Comparison of ENCODE assay signal across 8 cellular contexts in genomic region chr11:122756417-122756816, GRCh38.
DNase-seq lines count a peak whose midpoint lies in the region; ATAC-seq and TF ChIP-seq lines count a peak whose summit lies in the region.

No MANE protein-coding gene starts in this region.

- TF ChIP-seq CTCF in GM12875 (IDR thresholded peaks at IDR 0.05; ENCODE audit: borderline replicate concordance, insufficient read depth, low read depth, low read length) (peak; percentile 65), foreskin fibroblast (IDR thresholded peaks at IDR 0.05; ENCODE audit: low read depth, low read length) (peak; percentile 12), upper lobe of right lung (IDR thresholded peaks at IDR 0.05) (peak; percentile 38)

- ATAC-seq in HG02588 (IDR thresholded peaks at IDR 0.05; ENCODE audit: unreplicated experiment) (peak; percentile 54), upper lobe of right lung (peak; percentile 94), HG02763 (IDR thresholded peaks at IDR 0.05; ENCODE audit: unreplicated experiment) (no peak), HG03196 (IDR thresholded peaks at IDR 0.05; ENCODE audit: unreplicated experiment) (no peak)

- H3K27me3 ChIP-seq in upper lobe of right lung: no peaks in the 10 kb centered on the region

- H3K4me3 ChIP-seq in GM12875 (ENCODE audit: low read depth, low read length) (no peak overlapping the region), foreskin fibroblast (ENCODE audit: low read depth in 1 of 2, low read length in 2 of 2) (no peak overlapping the region), upper lobe of right lung (no peak overlapping the region)

- DNase-seq in SKM-1 treated with dmso at 0.1 percent for 144 hours (lab: John Stamatoyannopoulos, UW; ENCODE audit: unreplicated experiment) (peak; percentile 97), foreskin fibroblast (no peak), upper lobe of right lung (peak; percentile 75), NCI-H187 (lab: John Stamatoyannopoulos, UW) (no peak)

- intact Hi-C loops in upper lobe of right lung (cut with DNase I): no loop called here

- H3K4me1 ChIP-seq in upper lobe of right lung: peaks cover 17% of the 10 kb centered on the region

- H3K36me3 ChIP-seq in upper lobe of right lung: no peaks in the 10 kb centered on the region

- H3K27ac ChIP-seq in upper lobe of right lung: no peak overlapping the region

- no peaks in the 10 kb centered on the region for H3K9me3 ChIP-seq in upper lobe of right lung

Comparison
In these comparisons a context has a peak if more than half of its experiments do, and no peak if none do; other contexts are left out.
1. CTCF ChIP-seq: peak in every context shown above with its lines; median percentile 65 in GM12875; 38 in upper lobe of right lung; 12 in foreskin fibroblast.
2. ATAC-seq: peak in HG02588 (single experiment) and upper lobe of right lung (single experiment); none in HG02763 (single experiment) and HG03196 (single experiment).
3. DNase-seq: peak in SKM-1 treated with dmso at 0.1 percent for 144 hours (single experiment) and upper lobe of right lung (single experiment); none in foreskin fibroblast (0 of 2) and NCI-H187 (0 of 2).